Comparison of ENCODE assay signal across 36 cellular contexts in the genomic region with DNA sequence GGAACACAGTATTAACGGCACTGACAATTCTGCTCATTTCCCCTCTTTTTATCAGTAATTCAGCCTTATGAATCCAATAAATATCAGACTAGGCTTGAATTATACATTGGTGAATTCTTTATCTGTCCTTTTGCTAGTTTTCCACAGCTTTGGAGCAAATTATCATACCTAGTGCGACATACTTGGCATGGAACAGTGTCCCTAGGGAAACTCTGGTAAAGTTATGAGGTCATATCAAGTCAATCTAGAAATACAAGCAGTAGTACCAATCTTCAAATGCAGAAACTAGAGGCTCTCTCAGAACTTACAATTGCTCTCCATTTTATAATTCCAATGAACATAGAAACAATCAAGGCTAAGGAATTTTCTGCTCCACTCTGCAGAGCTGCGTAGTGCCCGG.
"Had no signal": no experiment of that assay in that cellular context is flagged by ENCODE, and none has a peak within 500 bp of the region (broad histone marks: within the 10 kb centered on the region; RNA-seq: fewer than 3 reads in every experiment).

No MANE protein-coding gene starts in this region.

- H3K4me3 Mint-ChIP-seq: activated CD4-positive, alpha-beta memory T cell treated with anti-CD3 and anti-CD28 coated beads, Interleukin-2, amount 10 ng/mL, durations not matched to agents 7 days and 5 days; activated naive CD4-positive, alpha-beta T cell treated with anti-CD3 and anti-CD28 coated beads, Interleukin-2, amount 50 U/mL, for 24 hours; activated naive CD8-positive, alpha-beta T cell treated with anti-CD3 and anti-CD28 coated beads, Interleukin-2, amount 10 ng/mL, durations not matched to agents 7 days and 5 days; activated T-cell treated with anti-CD3 and anti-CD28 coated beads, Interleukin-2, amount 50 U/mL, for 24 hours had no signal

- H3K36me3 Mint-ChIP-seq: activated naive CD4-positive, alpha-beta T cell treated with anti-CD3 and anti-CD28 coated beads, Interleukin-2, amount 50 U/mL, for 24 hours; activated naive CD8-positive, alpha-beta T cell treated with anti-CD3 and anti-CD28 coated beads, Interleukin-2, amount 10 ng/mL, durations not matched to agents 7 days and 5 days had no signal

- DNase-seq: activated CD4-positive, alpha-beta memory T cell treated with anti-CD3 and anti-CD28 coated beads, Interleukin-2, amount 10 ng/mL, durations not matched to agents 7 days and 5 days; activated CD4-positive, alpha-beta T cell treated with anti-CD3 and anti-CD28 coated beads for 1 hour; activated CD4-positive, alpha-beta T cell treated with anti-CD3 and anti-CD28 coated beads for 48 hours; activated CD4-positive, CD25-positive, alpha-beta regulatory T cell; activated CD8-positive, alpha-beta memory T cell treated with anti-CD3 and anti-CD28 coated beads for 24 hours; activated gamma-delta T cell; activated naive CD4-positive, alpha-beta T cell treated with Interleukin-2 at 50 U/mL for 16 hours; activated naive CD8-positive, alpha-beta T cell treated with anti-CD3 and anti-CD28 coated beads, Interleukin-2, amount 10 ng/mL, durations not matched to agents 7 days and 5 days; activated T-cell treated with anti-CD3 and anti-CD28 coated beads, Interleukin-2, amount 50 U/mL, for 24 hours; amygdala; MM.1S; MV-4-11; NCI-H1092 treated with DMSO at 0.1 percent for 48 hours; NCI-H1417; NCI-H146; NCI-H187; NCI-H2029 treated with DMSO at 0.1 percent for 48 hours; NCI-H2107; NCI-H2171; NCI-H510A; NCI-H526; NCI-H748 treated with DMSO at 0.1 percent for 48 hours; NK-92 treated with Interleukin-12 subunit alpha and Interleukin-12 subunit beta, amount 100 ng/mL, for 24 hours; PC-9; Right ventricle myocardium superior; SW 1271; T-helper 1 cell; T-helper 2 cell; T-helper 9 cell; WERI-Rb-1 had no signal

- H3K4me1 Mint-ChIP-seq: activated CD4-positive, alpha-beta memory T cell treated with anti-CD3 and anti-CD28 coated beads, Interleukin-2, amount 10 ng/mL, durations not matched to agents 7 days and 5 days; activated naive CD4-positive, alpha-beta T cell treated with anti-CD3 and anti-CD28 coated beads, Interleukin-2, amount 50 U/mL, for 24 hours; activated naive CD8-positive, alpha-beta T cell treated with anti-CD3 and anti-CD28 coated beads, Interleukin-2, amount 10 ng/mL, durations not matched to agents 7 days and 5 days had no signal

- H3K27me3 Mint-ChIP-seq: activated CD4-positive, alpha-beta memory T cell treated with anti-CD3 and anti-CD28 coated beads, Interleukin-2, amount 10 ng/mL, durations not matched to agents 7 days and 5 days; activated naive CD4-positive, alpha-beta T cell treated with anti-CD3 and anti-CD28 coated beads, Interleukin-2, amount 50 U/mL, for 24 hours had no signal

- H3K27ac ChIP-seq: ascending aorta, cardiac muscle cell, KMS-11, PC-9, RWPE1, WERI-Rb-1 had no signal

- H3K9ac ChIP-seq: KMS-11 had no signal

- H3K36me3 ChIP-seq: ascending aorta, cardiac muscle cell, WERI-Rb-1 had no signal

- H3K9me3 Mint-ChIP-seq: activated CD4-positive, alpha-beta memory T cell treated with anti-CD3 and anti-CD28 coated beads, Interleukin-2, amount 10 ng/mL, durations not matched to agents 7 days and 5 days; activated naive CD4-positive, alpha-beta T cell treated with anti-CD3 and anti-CD28 coated beads, Interleukin-2, amount 50 U/mL, for 24 hours; activated T-cell treated with anti-CD3 and anti-CD28 coated beads, Interleukin-2, amount 50 U/mL, for 24 hours; activated T-helper 2 cell treated with anti-CD3 and anti-CD28 coated beads, Interferon-gamma antibody, Interleukin-2, Interleukin-4, amounts not matched to agents 10 μg/mL and 5 μg/mL and 100 μg/mL, durations not matched to agents 14 hours and 24 hours and 36 hours had no signal

- H3K9me3 ChIP-seq: ascending aorta had no signal

- H3K27ac Mint-ChIP-seq: activated CD4-positive, alpha-beta memory T cell treated with anti-CD3 and anti-CD28 coated beads, Interleukin-2, amount 10 ng/mL, durations not matched to agents 7 days and 5 days; activated naive CD8-positive, alpha-beta T cell treated with anti-CD3 and anti-CD28 coated beads, Interleukin-2, amount 10 ng/mL, durations not matched to agents 7 days and 5 days; activated T-cell treated with anti-CD3 and anti-CD28 coated beads, Interleukin-2, amount 50 U/mL, for 24 hours; activated T-helper 2 cell treated with anti-CD3 and anti-CD28 coated beads, Interferon-gamma antibody, Interleukin-2, Interleukin-4, amounts not matched to agents 10 μg/mL and 5 μg/mL and 100 μg/mL, durations not matched to agents 14 hours and 24 hours and 36 hours had no signal

- H3K27me3 ChIP-seq: ascending aorta, cardiac muscle cell had no signal

- H3K4me3 ChIP-seq: ascending aorta, cardiac muscle cell, PC-9 had no signal
